ENCODE assay signal across 1 cellular context in genomic region chr13:27170221-27170520, GRCh38.
TF ChIP-seq lines count a peak whose summit lies in the region.

No MANE protein-coding gene starts in this region.

TF ChIP-seq in GM23338, 12 proteins besides CTCF, POLR2A, EP300 and RAD21 (continued from another document):
- TF ChIP-seq, protein P1, sequence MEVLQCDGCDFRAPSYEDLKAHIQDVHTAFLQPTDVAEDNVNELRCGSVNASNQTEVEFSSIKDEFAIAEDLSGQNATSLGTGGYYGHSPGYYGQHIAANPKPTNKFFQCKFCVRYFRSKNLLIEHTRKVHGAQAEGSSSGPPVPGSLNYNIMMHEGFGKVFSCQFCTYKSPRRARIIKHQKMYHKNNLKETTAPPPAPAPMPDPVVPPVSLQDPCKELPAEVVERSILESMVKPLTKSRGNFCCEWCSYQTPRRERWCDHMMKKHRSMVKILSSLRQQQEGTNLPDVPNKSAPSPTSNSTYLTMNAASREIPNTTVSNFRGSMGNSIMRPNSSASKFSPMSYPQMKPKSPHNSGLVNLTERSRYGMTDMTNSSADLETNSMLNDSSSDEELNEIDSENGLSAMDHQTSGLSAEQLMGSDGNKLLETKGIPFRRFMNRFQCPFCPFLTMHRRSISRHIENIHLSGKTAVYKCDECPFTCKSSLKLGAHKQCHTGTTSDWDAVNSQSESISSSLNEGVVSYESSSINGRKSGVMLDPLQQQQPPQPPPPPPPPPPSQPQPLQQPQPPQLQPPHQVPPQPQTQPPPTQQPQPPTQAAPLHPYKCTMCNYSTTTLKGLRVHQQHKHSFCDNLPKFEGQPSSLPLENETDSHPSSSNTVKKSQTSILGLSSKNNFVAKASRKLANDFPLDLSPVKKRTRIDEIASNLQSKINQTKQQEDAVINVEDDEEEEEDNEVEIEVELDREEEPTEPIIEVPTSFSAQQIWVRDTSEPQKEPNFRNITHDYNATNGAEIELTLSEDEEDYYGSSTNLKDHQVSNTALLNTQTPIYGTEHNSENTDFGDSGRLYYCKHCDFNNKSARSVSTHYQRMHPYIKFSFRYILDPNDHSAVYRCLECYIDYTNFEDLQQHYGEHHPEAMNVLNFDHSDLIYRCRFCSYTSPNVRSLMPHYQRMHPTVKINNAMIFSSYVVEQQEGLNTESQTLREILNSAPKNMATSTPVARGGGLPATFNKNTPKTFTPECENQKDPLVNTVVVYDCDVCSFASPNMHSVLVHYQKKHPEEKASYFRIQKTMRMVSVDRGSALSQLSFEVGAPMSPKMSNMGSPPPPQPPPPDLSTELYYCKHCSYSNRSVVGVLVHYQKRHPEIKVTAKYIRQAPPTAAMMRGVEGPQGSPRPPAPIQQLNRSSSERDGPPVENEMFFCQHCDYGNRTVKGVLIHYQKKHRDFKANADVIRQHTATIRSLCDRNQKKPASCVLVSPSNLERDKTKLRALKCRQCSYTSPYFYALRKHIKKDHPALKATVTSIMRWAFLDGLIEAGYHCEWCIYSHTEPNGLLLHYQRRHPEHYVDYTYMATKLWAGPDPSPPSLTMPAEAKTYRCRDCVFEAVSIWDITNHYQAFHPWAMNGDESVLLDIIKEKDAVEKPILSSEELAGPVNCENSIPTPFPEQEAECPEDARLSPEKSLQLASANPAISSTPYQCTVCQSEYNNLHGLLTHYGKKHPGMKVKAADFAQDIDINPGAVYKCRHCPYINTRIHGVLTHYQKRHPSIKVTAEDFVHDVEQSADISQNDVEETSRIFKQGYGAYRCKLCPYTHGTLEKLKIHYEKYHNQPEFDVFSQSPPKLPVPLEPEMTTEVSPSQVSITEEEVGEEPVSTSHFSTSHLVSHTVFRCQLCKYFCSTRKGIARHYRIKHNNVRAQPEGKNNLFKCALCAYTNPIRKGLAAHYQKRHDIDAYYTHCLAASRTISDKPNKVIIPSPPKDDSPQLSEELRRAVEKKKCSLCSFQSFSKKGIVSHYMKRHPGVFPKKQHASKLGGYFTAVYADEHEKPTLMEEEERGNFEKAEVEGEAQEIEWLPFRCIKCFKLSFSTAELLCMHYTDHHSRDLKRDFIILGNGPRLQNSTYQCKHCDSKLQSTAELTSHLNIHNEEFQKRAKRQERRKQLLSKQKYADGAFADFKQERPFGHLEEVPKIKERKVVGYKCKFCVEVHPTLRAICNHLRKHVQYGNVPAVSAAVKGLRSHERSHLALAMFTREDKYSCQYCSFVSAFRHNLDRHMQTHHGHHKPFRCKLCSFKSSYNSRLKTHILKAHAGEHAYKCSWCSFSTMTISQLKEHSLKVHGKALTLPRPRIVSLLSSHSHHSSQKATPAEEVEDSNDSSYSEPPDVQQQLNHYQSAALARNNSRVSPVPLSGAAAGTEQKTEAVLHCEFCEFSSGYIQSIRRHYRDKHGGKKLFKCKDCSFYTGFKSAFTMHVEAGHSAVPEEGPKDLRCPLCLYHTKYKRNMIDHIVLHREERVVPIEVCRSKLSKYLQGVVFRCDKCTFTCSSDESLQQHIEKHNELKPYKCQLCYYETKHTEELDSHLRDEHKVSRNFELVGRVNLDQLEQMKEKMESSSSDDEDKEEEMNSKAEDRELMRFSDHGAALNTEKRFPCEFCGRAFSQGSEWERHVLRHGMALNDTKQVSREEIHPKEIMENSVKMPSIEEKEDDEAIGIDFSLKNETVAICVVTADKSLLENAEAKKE (CRISPR knock-in tag; IDR thresholded peaks at IDR 0.05) = no peak
